ENCODE assay signal across 10 cellular contexts in the genomic region with DNA sequence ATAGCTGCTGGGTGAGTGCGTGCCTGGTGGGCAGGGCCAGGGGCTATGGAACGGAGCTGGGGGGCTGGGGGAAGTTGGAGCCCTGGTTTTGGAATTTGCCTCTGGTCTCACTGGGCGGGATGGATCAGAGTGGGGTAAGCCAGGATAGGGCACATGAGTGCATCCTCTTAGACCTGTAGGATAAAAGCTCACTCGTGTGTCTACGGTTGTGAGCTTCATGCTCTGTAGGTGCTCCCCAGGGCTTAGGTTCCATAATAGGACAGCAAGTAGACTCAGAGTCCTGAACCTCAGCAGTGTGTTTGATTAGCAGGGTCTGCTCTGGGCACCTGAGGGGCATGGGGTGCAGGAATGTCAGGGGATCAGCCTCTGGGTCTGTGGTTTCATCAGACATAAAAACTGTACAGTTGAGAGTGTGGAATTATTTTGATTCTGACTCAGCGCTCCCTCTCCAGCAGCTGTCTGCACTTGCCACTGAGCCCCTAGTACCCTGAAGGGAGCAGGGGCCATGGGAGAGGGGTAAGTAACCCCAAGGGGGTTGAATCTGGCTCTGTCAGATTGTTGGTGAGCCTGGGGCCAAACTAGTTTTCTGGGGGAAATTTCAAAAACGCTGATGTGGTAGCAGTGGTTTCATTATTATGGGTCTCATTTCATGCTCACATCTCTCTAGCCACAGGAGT.
A peak's percentile ranks its signal among the peaks of the same experiment; 100 is the strongest.
DNase-seq lines count a peak whose midpoint lies in the region; ATAC-seq and TF ChIP-seq lines count a peak whose summit lies in the region.
"Had no signal": no experiment of that assay in that cellular context is flagged by ENCODE, and none has a peak within 500 bp of the region (broad histone marks: within the 10 kb centered on the region; RNA-seq: fewer than 3 reads in every experiment).

No MANE protein-coding gene starts in this region.

- ATAC-seq in HG02759 (IDR thresholded peaks at IDR 0.05; ENCODE audit: unreplicated experiment) = peak; percentile 45
- ATAC-seq in activated naive CD8-positive, alpha-beta T cell treated with anti-CD3 and anti-CD28 coated beads, Interleukin-2, amount 50 U/mL, for 24 hours = peak; percentile 17
- ATAC-seq in GM19455 (IDR thresholded peaks at IDR 0.05; ENCODE audit: unreplicated experiment) = no peak

- WGBS in spleen, 5 donors = 69 to 74% (median 72%) methylated on average over 7 of the region's 7 CpGs

- no peaks in the 10 kb centered on the region for H3K9me3 Mint-ChIP-seq in T-helper 2 cell treated with Interferon-gamma antibody and Interleukin-4, amounts not matched to agents 5 μg/mL and 100 μg/mL, for 36 hours
- H3K9me3 Mint-ChIP-seq in activated naive CD8-positive, alpha-beta T cell treated with anti-CD3 and anti-CD28 coated beads, Interleukin-2, amount 50 U/mL, for 24 hours = peaks cover 3% of the 10 kb centered on the region
- H3K9me3 Mint-ChIP-seq: dendritic cell treated with granulocyte-macrophage colony-stimulating factor and Interleukin-4, amounts not matched to agents 40 ng/mL and 50 ng/mL, for 4 days had no signal

- peak overlapping the region; percentile 81 for H3K4me3 Mint-ChIP-seq in T-helper 2 cell treated with Interferon-gamma antibody and Interleukin-4, amounts not matched to agents 5 μg/mL and 100 μg/mL, for 36 hours
- peak overlapping the region; percentile 34 for H3K4me3 Mint-ChIP-seq in activated naive CD8-positive, alpha-beta T cell treated with anti-CD3 and anti-CD28 coated beads, Interleukin-2, amount 50 U/mL, for 24 hours
- H3K4me3 Mint-ChIP-seq: dendritic cell treated with granulocyte-macrophage colony-stimulating factor and Interleukin-4, amounts not matched to agents 40 ng/mL and 50 ng/mL, for 4 days had no signal

- H3K9me3 ChIP-seq in spleen = no peaks in the 10 kb centered on the region
- no peaks in the 10 kb centered on the region for H3K9me3 ChIP-seq in uterus

- TF ChIP-seq CTCF in spleen (IDR thresholded peaks at IDR 0.05 in 8 of 11, conservative IDR thresholded peaks at IDR 0.05 in 3 of 11) (no peak), uterus (IDR thresholded peaks at IDR 0.05) (no peak)

- no peak overlapping the region for H3K27ac Mint-ChIP-seq in T-helper 2 cell treated with Interferon-gamma antibody and Interleukin-4, amounts not matched to agents 5 μg/mL and 100 μg/mL, for 36 hours
- peak overlapping the region; percentile 99 for H3K27ac Mint-ChIP-seq in activated naive CD8-positive, alpha-beta T cell treated with anti-CD3 and anti-CD28 coated beads, Interleukin-2, amount 50 U/mL, for 24 hours

- TF ChIP-seq POLR2A in spleen (IDR thresholded peaks at IDR 0.05) = no peak
- no peak for TF ChIP-seq POLR2A in uterus (IDR thresholded peaks at IDR 0.05)

- no peak for DNase-seq in T-helper 2 cell treated with Interferon-gamma antibody and Interleukin-4, amounts not matched to agents 5 μg/mL and 100 μg/mL, for 36 hours (ENCODE audit: low spot score)
- DNase-seq in T-helper 2 cell (no peak), spleen (peak; percentile 34), uterus (no peak), NCI-H1048 (lab: John Stamatoyannopoulos, UW) (no peak)
- DNase-seq in activated naive CD8-positive, alpha-beta T cell treated with anti-CD3 and anti-CD28 coated beads, Interleukin-2, amount 50 U/mL, for 24 hours = no peak

- H3K36me3 Mint-ChIP-seq in T-helper 2 cell treated with Interferon-gamma antibody and Interleukin-4, amounts not matched to agents 5 μg/mL and 100 μg/mL, for 36 hours (ENCODE audit: low read depth) = peaks cover 3% of the 10 kb centered on the region
- H3K36me3 Mint-ChIP-seq in activated naive CD8-positive, alpha-beta T cell treated with anti-CD3 and anti-CD28 coated beads, Interleukin-2, amount 50 U/mL, for 24 hours (ENCODE audit: low read depth) = peaks cover 23% of the 10 kb centered on the region

- intact Hi-C loops in spleen (cut with DNase I; ENCODE audit: low total_unique reads) = no loop called here
- intact Hi-C loops in uterus (cut with DNase I; ENCODE audit: low total_unique reads) = no loop called here

- H3K36me3 ChIP-seq in spleen = peaks cover 0 to 13% (median 0%) of the 10 kb centered on the region in 6 donors
- no peaks in the 10 kb centered on the region for H3K36me3 ChIP-seq in uterus

- peaks cover 63% of the 10 kb centered on the region for H3K4me1 Mint-ChIP-seq in T-helper 2 cell treated with Interferon-gamma antibody and Interleukin-4, amounts not matched to agents 5 μg/mL and 100 μg/mL, for 36 hours (ENCODE audit: low read depth)
- peaks cover 63% of the 10 kb centered on the region for H3K4me1 Mint-ChIP-seq in activated naive CD8-positive, alpha-beta T cell treated with anti-CD3 and anti-CD28 coated beads, Interleukin-2, amount 50 U/mL, for 24 hours

- H3K4me1 ChIP-seq in spleen (peaks cover 7 to 72% (median 52%) of the 10 kb centered on the region in 6 donors), uterus (no peaks in the 10 kb centered on the region)
- H3K4me1 ChIP-seq: parathyroid adenoma had no signal

- H3K27me3 Mint-ChIP-seq in T-helper 2 cell treated with Interferon-gamma antibody and Interleukin-4, amounts not matched to agents 5 μg/mL and 100 μg/mL, for 36 hours (ENCODE audit: low read depth) = no peaks in the 10 kb centered on the region
- H3K27me3 Mint-ChIP-seq in activated naive CD8-positive, alpha-beta T cell treated with anti-CD3 and anti-CD28 coated beads, Interleukin-2, amount 50 U/mL, for 24 hours = peaks cover 3% of the 10 kb centered on the region
- H3K27me3 Mint-ChIP-seq: dendritic cell treated with granulocyte-macrophage colony-stimulating factor and Interleukin-4, amounts not matched to agents 40 ng/mL and 50 ng/mL, for 4 days had no signal

- no peak overlapping the region for H3K4me3 ChIP-seq in spleen
- H3K4me3 ChIP-seq in uterus = no peak overlapping the region

- H3K27me3 ChIP-seq in spleen (replicated peaks in 1 of 7) (no peaks in the 10 kb centered on the region), uterus (no peaks in the 10 kb centered on the region)

- H3K27ac ChIP-seq in spleen = no peak overlapping the region
- no peak overlapping the region for H3K27ac ChIP-seq in uterus
- H3K27ac ChIP-seq: parathyroid adenoma had no signal
